In genomic region chr1:206672011-206672688, GRCh38 we compare ENCODE assay signal across 11 cellular contexts. TPM values are rescaled to one million over a fixed set of nuclear protein-coding genes. Genes with fewer than 3 reads are reported as not detected.
DNase-seq lines count a peak whose midpoint lies in the region; ATAC-seq and TF ChIP-seq lines count a peak whose summit lies in the region.
"Had no signal": no experiment of that assay in that cellular context is flagged by ENCODE, and none has a peak within 500 bp of the region (broad histone marks: within the 10 kb centered on the region; RNA-seq: fewer than 3 reads in every experiment).

No MANE protein-coding gene starts in this region.

- no peak overlapping the region for H3K9ac ChIP-seq in OCI-LY3 (ENCODE audit: low read length)

- H3K36me3 ChIP-seq in OCI-LY3 (replicated peaks; ENCODE audit: low read depth, low read length) (no peaks in the 10 kb centered on the region), heart right ventricle (no peaks in the 10 kb centered on the region), stomach (no peaks in the 10 kb centered on the region)
- H3K36me3 ChIP-seq: SJSA1 had no signal

- H3K4me1 ChIP-seq in OCI-LY3 (ENCODE audit: low read length) (peaks cover 42% of the 10 kb centered on the region), heart right ventricle (peaks cover 27 to 53% (median 45%) of the 10 kb centered on the region in 9 donors), stomach (peaks cover 19 to 38% (median 24%) of the 10 kb centered on the region in 4 donors)

- TF ChIP-seq CTCF in OCI-LY3 (IDR thresholded peaks at IDR 0.05; ENCODE audit: low read depth, low read length) (no peak), heart right ventricle (IDR thresholded peaks at IDR 0.05) (no peak), stomach (IDR thresholded peaks at IDR 0.05) (no peak)

- TF ChIP-seq EP300 in stomach (IDR thresholded peaks at IDR 0.05) = no peak

- peak overlapping the region; percentile 35 for H3K4me2 ChIP-seq in OCI-LY3 (ENCODE audit: low read length)

- TF ChIP-seq POLR2A in stomach (IDR thresholded peaks at IDR 0.05) = no peak

- no peaks in the 10 kb centered on the region for H4K20me1 ChIP-seq in OCI-LY3 (ENCODE audit: insufficient read depth, low read length)

- no peaks in the 10 kb centered on the region for H3K9me3 ChIP-seq in OCI-LY3 (ENCODE audit: insufficient read depth, low read length)
- no peaks in the 10 kb centered on the region for H3K9me3 ChIP-seq in heart right ventricle
- no peaks in the 10 kb centered on the region for H3K9me3 ChIP-seq in stomach
- H3K9me3 ChIP-seq: SJSA1 had no signal

- DNase-seq in NCI-H1417 (lab: John Stamatoyannopoulos, UW) = peak; percentile 51 to 95 (median 86)
- no peak for DNase-seq in NCI-H1417 treated with DMSO at 0.1 percent for 48 hours (lab: John Stamatoyannopoulos, UW)
- DNase-seq in heart right ventricle = no peak
- DNase-seq in stomach = no peak
- no peak for DNase-seq in hypothalamus (lab: John Stamatoyannopoulos, UW)
- DNase-seq: activated B cell treated with CpG ODN at 0.5 μM for 24 hours, H9 had no signal

- WGBS in heart right ventricle, 2 donors = 11 to 22% methylated on average over 8 of the region's 8 CpGs
- WGBS in stomach, 5 donors = 37 to 49% (median 47%) methylated on average over 8 of the region's 8 CpGs

- H3K27ac ChIP-seq in OCI-LY3 (ENCODE audit: low read length) = no peak overlapping the region
- H3K27ac ChIP-seq in heart right ventricle = peak overlapping the region; percentile 59 to 81 (median 70)
- peak overlapping the region in 3 of 5 donors; percentile 12 to 77 (median 36) for H3K27ac ChIP-seq in stomach
- H3K27ac ChIP-seq: SJSA1 had no signal

- no peak overlapping the region for H2AFZ ChIP-seq in OCI-LY3 (ENCODE audit: low read depth, low read length)

- ATAC-seq in heart right ventricle = peak in 6 of 8 donors; percentile 29 to 55 (median 40)
- ATAC-seq in HG03342 (IDR thresholded peaks at IDR 0.05; ENCODE audit: unreplicated experiment) = no peak
- no peak for ATAC-seq in GM19395 (IDR thresholded peaks at IDR 0.05; ENCODE audit: unreplicated experiment)

- H3K4me3 ChIP-seq in OCI-LY3 (ENCODE audit: low read length) = no peak overlapping the region
- H3K4me3 ChIP-seq in heart right ventricle = no peak overlapping the region
- no peak overlapping the region for H3K4me3 ChIP-seq in stomach
- H3K4me3 ChIP-seq: SJSA1 had no signal

- H3K27me3 ChIP-seq in OCI-LY3 (ENCODE audit: low read depth, low read length) = peaks cover 28% of the 10 kb centered on the region
- H3K27me3 ChIP-seq in heart right ventricle = peaks cover 0 to 5% (median 0%) of the 10 kb centered on the region in 7 donors
- no peaks in the 10 kb centered on the region for H3K27me3 ChIP-seq in stomach
- H3K27me3 ChIP-seq: SJSA1 had no signal

- intact Hi-C loops in heart right ventricle (cut with DNase I) = no loop called here
- intact Hi-C loops in stomach (cut with DNase I; ENCODE audit: low total_unique reads) = no loop called here

- H3K79me2 ChIP-seq in OCI-LY3 (ENCODE audit: low read length) = no peaks in the 10 kb centered on the region

RNA-seq across cellular contexts. Expression of gene MAPKAPK2, which starts 12.6 kb away (rescaled TPM):
- 100 to 1,000 TPM; 169 to 323 (median 224) TPM for total RNA-seq in heart right ventricle
- polyA plus RNA-seq in heart right ventricle = 100 to 1,000 TPM; 101 to 144 TPM
- total RNA-seq in stomach = 10 to 100 TPM; 22.6 to 78.0 (median 43.9) TPM
- 10 to 100 TPM; 30.1 to 60.8 (median 55.4) TPM for polyA plus RNA-seq in stomach

RNA-seq across cellular contexts. Expression of gene DYRK3, which starts 36.8 kb away (rescaled TPM):
- total RNA-seq in heart right ventricle (10 to 100 TPM; 10.4 to 27.9 (median 20.8) TPM), stomach (10 to 100 TPM in 1 of 5 donors, 1 to 10 TPM in 3, not detected in 1; 1.2 to 21.9 (median 4.7) TPM)
- polyA plus RNA-seq in heart right ventricle (10 to 100 TPM in 1 of 2 donors, 1 to 10 TPM in 1; 4.1 to 31.1 TPM), stomach (1 to 10 TPM; 1.5 to 3.2 (median 2.1) TPM)

RNA-seq across cellular contexts. Expression of gene EIF2D, which starts 59.9 kb away (rescaled TPM):
- total RNA-seq in heart right ventricle (10 to 100 TPM; 26.1 to 32.2 (median 29.5) TPM), stomach (100 to 1,000 TPM in 1 of 5 donors, 10 to 100 TPM in 4; 16.9 to 130 (median 39.8) TPM)
- polyA plus RNA-seq in heart right ventricle (10 to 100 TPM; 16.8 to 35.6 TPM), stomach (10 to 100 TPM; 48.7 to 55.8 (median 48.9) TPM)

Comparison
In these comparisons a context has a peak if more than half of its experiments do, and no peak if none do; other contexts are left out.
1. DNase-seq: peak in NCI-H1417 (3 of 3); none in NCI-H1417 treated with DMSO at 0.1 percent for 48 hours (single experiment), heart right ventricle (0 of 2), stomach (single experiment) and hypothalamus (0 of 51).
2. ATAC-seq: peak in heart right ventricle (6 of 8); none in HG03342 (single experiment) and GM19395 (single experiment).